ENCODE assay signal across 8 cellular contexts in the genomic region with DNA sequence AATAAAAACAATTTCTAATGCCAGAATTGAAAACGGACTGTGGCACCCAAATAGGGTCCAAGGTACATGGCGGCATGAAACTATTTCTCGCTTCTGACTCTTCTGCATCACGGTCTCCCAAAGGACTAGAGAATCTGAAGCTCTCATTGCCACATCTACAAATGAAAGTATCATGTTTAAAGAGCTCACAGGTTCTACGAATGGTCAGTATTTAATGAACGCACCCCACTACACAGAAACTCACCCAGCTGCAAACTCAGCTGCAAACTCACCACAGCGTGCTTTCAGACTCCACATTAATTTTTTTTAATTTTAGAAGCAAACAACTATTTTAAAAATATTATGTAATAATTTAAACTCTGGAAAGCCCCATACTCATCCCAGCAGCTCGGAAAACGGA. TPM values are rescaled to one million over a fixed set of nuclear protein-coding genes. Genes with fewer than 3 reads are reported as not detected.
A peak's percentile ranks its signal among the peaks of the same experiment; 100 is the strongest.
DNase-seq lines count a peak whose midpoint lies in the region; ATAC-seq and TF ChIP-seq lines count a peak whose summit lies in the region.

No MANE protein-coding gene starts in this region.

- 2% methylated on average over 9 of the region's 9 CpGs for WGBS in liver
- 5% methylated on average over 9 of the region's 9 CpGs for WGBS in urinary bladder

- H3K27ac ChIP-seq in angular gyrus (ENCODE audit: low read depth, low read length) (peak overlapping the region; percentile 93), liver (ENCODE audit: low read depth in 1 of 2, low read length in 2 of 2) (peak overlapping the region; percentile 93 to 99), urinary bladder (ENCODE audit: low read depth) (no peak overlapping the region)

- H3K4me1 ChIP-seq in liver (ENCODE audit: control insufficient read depth in 4 of 4, insufficient read depth in 4 of 4, low read length in 3 of 4): peaks cover 7 to 35% (median 22%) of the 10 kb centered on the region in 4 donors
- peaks cover 2% of the 10 kb centered on the region for H3K4me1 ChIP-seq in urinary bladder (ENCODE audit: insufficient read depth)

- peak overlapping the region; percentile 87 to 94 (median 94) for H3K4me3 ChIP-seq in liver (ENCODE audit: low read depth in 1 of 3, low read length in 3 of 3)
- peak overlapping the region; percentile 89 for H3K4me3 ChIP-seq in urinary bladder (ENCODE audit: low read depth, low read length)

- no peak for TF ChIP-seq RAD21 in liver (IDR thresholded peaks at IDR 0.05)

- DNase-seq in GM03348 (ENCODE audit: low spot score) (peak; percentile 18), occipital lobe (lab: John Stamatoyannopoulos, UW) (no peak), DMS153 (lab: John Stamatoyannopoulos, UW) (no peak), DMS153 treated with DMSO at 0.1 percent for 48 hours (lab: John Stamatoyannopoulos, UW; ENCODE audit: unreplicated experiment) (no peak)

- ATAC-seq in HG03135 (IDR thresholded peaks at IDR 0.05; ENCODE audit: unreplicated experiment): peak; percentile 7

- peak overlapping the region; percentile 88 to 90 for H3K9ac ChIP-seq in liver (ENCODE audit: low read depth in 1 of 2, low read length in 2 of 2)

- no peaks in the 10 kb centered on the region for H3K27me3 ChIP-seq in liver (ENCODE audit: control insufficient read depth in 4 of 4, insufficient read depth in 4 of 4, low read length in 3 of 4)

- H3K36me3 ChIP-seq in liver (ENCODE audit: control insufficient read depth in 4 of 4, insufficient read depth in 3 of 4, low read depth in 1 of 4, low read length in 3 of 4): no peaks in the 10 kb centered on the region
- no peaks in the 10 kb centered on the region for H3K36me3 ChIP-seq in urinary bladder (ENCODE audit: insufficient read depth)

- H3K9me3 ChIP-seq in liver (ENCODE audit: control insufficient read depth in 4 of 4, low read length in 3 of 4): no peaks in the 10 kb centered on the region

- TF ChIP-seq CTCF in liver (IDR thresholded peaks at IDR 0.05; ENCODE audit: low read depth, low read length, missing input control): no peak

TF ChIP-seq in liver, 16 proteins besides CTCF, POLR2A, EP300 and RAD21:
- TF ChIP-seq JUND (IDR thresholded peaks at IDR 0.05) (no peak), FOXA1 (IDR thresholded peaks at IDR 0.05) (no peak), EGR1 (IDR thresholded peaks at IDR 0.05; ENCODE audit: low read depth in 2 of 2) (no peak), NR2F2 (IDR thresholded peaks at IDR 0.05) (no peak), TAF1 (conservative IDR thresholded peaks at IDR 0.05) (no peak), SP1 (IDR thresholded peaks at IDR 0.05) (peak; percentile 38), HNF4G (IDR thresholded peaks at IDR 0.05) (peak; percentile 57), RXRA (IDR thresholded peaks at IDR 0.05) (peak in 1 of 2 donors; percentile 14), GABPA (IDR thresholded peaks at IDR 0.05 in 1 of 2, conservative IDR thresholded peaks at IDR 0.05 in 1 of 2) (no peak), FOXA2 (IDR thresholded peaks at IDR 0.05) (no peak), HNF4A (conservative IDR thresholded peaks at IDR 0.05) (peak; percentile 61 to 78), YY1 (IDR thresholded peaks at IDR 0.05) (peak; percentile 25)
- TF ChIP-seq, protein P1, sequence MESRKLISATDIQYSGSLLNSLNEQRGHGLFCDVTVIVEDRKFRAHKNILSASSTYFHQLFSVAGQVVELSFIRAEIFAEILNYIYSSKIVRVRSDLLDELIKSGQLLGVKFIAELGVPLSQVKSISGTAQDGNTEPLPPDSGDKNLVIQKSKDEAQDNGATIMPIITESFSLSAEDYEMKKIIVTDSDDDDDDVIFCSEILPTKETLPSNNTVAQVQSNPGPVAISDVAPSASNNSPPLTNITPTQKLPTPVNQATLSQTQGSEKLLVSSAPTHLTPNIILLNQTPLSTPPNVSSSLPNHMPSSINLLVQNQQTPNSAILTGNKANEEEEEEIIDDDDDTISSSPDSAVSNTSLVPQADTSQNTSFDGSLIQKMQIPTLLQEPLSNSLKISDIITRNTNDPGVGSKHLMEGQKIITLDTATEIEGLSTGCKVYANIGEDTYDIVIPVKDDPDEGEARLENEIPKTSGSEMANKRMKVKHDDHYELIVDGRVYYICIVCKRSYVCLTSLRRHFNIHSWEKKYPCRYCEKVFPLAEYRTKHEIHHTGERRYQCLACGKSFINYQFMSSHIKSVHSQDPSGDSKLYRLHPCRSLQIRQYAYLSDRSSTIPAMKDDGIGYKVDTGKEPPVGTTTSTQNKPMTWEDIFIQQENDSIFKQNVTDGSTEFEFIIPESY (IDR thresholded peaks at IDR 0.05): no peak
- TF ChIP-seq, protein P2, sequence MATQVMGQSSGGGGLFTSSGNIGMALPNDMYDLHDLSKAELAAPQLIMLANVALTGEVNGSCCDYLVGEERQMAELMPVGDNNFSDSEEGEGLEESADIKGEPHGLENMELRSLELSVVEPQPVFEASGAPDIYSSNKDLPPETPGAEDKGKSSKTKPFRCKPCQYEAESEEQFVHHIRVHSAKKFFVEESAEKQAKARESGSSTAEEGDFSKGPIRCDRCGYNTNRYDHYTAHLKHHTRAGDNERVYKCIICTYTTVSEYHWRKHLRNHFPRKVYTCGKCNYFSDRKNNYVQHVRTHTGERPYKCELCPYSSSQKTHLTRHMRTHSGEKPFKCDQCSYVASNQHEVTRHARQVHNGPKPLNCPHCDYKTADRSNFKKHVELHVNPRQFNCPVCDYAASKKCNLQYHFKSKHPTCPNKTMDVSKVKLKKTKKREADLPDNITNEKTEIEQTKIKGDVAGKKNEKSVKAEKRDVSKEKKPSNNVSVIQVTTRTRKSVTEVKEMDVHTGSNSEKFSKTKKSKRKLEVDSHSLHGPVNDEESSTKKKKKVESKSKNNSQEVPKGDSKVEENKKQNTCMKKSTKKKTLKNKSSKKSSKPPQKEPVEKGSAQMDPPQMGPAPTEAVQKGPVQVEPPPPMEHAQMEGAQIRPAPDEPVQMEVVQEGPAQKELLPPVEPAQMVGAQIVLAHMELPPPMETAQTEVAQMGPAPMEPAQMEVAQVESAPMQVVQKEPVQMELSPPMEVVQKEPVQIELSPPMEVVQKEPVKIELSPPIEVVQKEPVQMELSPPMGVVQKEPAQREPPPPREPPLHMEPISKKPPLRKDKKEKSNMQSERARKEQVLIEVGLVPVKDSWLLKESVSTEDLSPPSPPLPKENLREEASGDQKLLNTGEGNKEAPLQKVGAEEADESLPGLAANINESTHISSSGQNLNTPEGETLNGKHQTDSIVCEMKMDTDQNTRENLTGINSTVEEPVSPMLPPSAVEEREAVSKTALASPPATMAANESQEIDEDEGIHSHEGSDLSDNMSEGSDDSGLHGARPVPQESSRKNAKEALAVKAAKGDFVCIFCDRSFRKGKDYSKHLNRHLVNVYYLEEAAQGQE (IDR thresholded peaks at IDR 0.05): no peak
- TF ChIP-seq, protein P3, sequence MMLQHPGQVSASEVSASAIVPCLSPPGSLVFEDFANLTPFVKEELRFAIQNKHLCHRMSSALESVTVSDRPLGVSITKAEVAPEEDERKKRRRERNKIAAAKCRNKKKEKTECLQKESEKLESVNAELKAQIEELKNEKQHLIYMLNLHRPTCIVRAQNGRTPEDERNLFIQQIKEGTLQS (IDR thresholded peaks at IDR 0.05): no peak
- TF ChIP-seq, protein P4, sequence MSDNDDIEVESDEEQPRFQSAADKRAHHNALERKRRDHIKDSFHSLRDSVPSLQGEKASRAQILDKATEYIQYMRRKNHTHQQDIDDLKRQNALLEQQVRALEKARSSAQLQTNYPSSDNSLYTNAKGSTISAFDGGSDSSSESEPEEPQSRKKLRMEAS (IDR thresholded peaks at IDR 0.05): no peak

RNA-seq across cellular contexts. Expression of a gene that starts 1.1 kb away (rescaled TPM):
- total RNA-seq in liver (10 to 100 TPM; 31.3 to 50.0 TPM), urinary bladder (109 TPM), occipital lobe (215 TPM)
- polyA plus RNA-seq in liver (10 to 100 TPM in 1 of 2 donors, 1 to 10 TPM in 1; 7.5 to 12.6 TPM), urinary bladder (25.4 TPM)
